18 cellular contexts compared by ENCODE assay signal in genomic region chr11:30567148-30567547, GRCh38. TPM values are rescaled to one million over a fixed set of nuclear protein-coding genes. Genes with fewer than 3 reads are reported as not detected.
DNase-seq lines count a peak whose midpoint lies in the region; ATAC-seq and TF ChIP-seq lines count a peak whose summit lies in the region.
"Had no signal": no experiment of that assay in that cellular context is flagged by ENCODE, and none has a peak within 500 bp of the region (broad histone marks: within the 10 kb centered on the region; RNA-seq: fewer than 3 reads in every experiment).

No MANE protein-coding gene starts in this region.

- H3K36me3 ChIP-seq in HEK293 (ENCODE audit: control insufficient read depth in 2 of 2, insufficient read depth in 1 of 2, low read length in 2 of 2): no peaks in the 10 kb centered on the region
- H3K36me3 ChIP-seq in transverse colon: no peaks in the 10 kb centered on the region

- no peaks in the 10 kb centered on the region for H3K9me3 ChIP-seq in HEK293 (ENCODE audit: control insufficient read depth, insufficient read depth, low read depth, low read length)
- no peaks in the 10 kb centered on the region for H3K9me3 ChIP-seq in transverse colon

- no peaks in the 10 kb centered on the region for H3K27me3 ChIP-seq in transverse colon

- no peak for TF ChIP-seq POLR2A in transverse colon (IDR thresholded peaks at IDR 0.05)

- peak overlapping the region; percentile 32 for H3K27ac Mint-ChIP-seq in nephron progenitor cell
- H3K27ac Mint-ChIP-seq: HFFc6 had no signal

- ATAC-seq in GM19467 (IDR thresholded peaks at IDR 0.05; ENCODE audit: unreplicated experiment): no peak

- in situ Hi-C loops in transverse colon (cut with MboI; ENCODE audit: low pct_ligation_motif_present in 1 of 4, low pct_unique_long_range_greater_than_20kb in 1 of 4, low sequenced_read_pairs in 3 of 4): no loop called here

- no peak overlapping the region for H3K4me3 ChIP-seq in HEK293 (ENCODE audit: low read depth, low read length)
- H3K4me3 ChIP-seq in coronary artery: no peak overlapping the region
- no peak overlapping the region for H3K4me3 ChIP-seq in transverse colon

- TF ChIP-seq CTCF in HEK293 (tag by site-specific recombination; IDR thresholded peaks at IDR 0.05) (no peak), coronary artery (IDR thresholded peaks at IDR 0.05) (no peak), nephron progenitor cell (IDR thresholded peaks at IDR 0.05) (no peak), transverse colon (IDR thresholded peaks at IDR 0.05) (no peak)

- peak overlapping the region; percentile 32; the same call in 1 of the 2 replicates for H3K27ac ChIP-seq in HEK293 (ENCODE audit: extremely low read depth, low read depth, low read length)
- H3K27ac ChIP-seq in coronary artery: peak overlapping the region; percentile 17 to 37
- no peak overlapping the region for H3K27ac ChIP-seq in transverse colon

- TF ChIP-seq EP300 in transverse colon (IDR thresholded peaks at IDR 0.05; ENCODE audit: low read depth): no peak

- peak; percentile 57 for DNase-seq in NCI-H69 (lab: John Stamatoyannopoulos, UW)
- DNase-seq in coronary artery (ENCODE audit: low spot score): no peak
- DNase-seq in nephron progenitor cell: no peak
- no peak for DNase-seq in activated CD4-positive, CD25-positive, alpha-beta regulatory T cell (lab: John Stamatoyannopoulos, UW)
- DNase-seq in transverse colon: no peak
- DNase-seq: COR-L47, GF-D8, GOT3, HFFc6, IMR-90, Kasumi-1, NCI-H1105, NCI-H1694, NCI-H2107, NCI-H774, Right ventricle myocardium superior had no signal

- H3K4me1 ChIP-seq in HEK293 (ENCODE audit: control insufficient read depth, insufficient read depth, low read length): peaks cover 14% of the 10 kb centered on the region
- H3K4me1 ChIP-seq in transverse colon: no peaks in the 10 kb centered on the region

- H3K36me3 Mint-ChIP-seq in nephron progenitor cell (ENCODE audit: low read depth): peaks cover 13% of the 10 kb centered on the region

- peaks cover 12% of the 10 kb centered on the region for H3K9me3 Mint-ChIP-seq in nephron progenitor cell

- peaks cover 18% of the 10 kb centered on the region for H3K27me3 Mint-ChIP-seq in nephron progenitor cell (ENCODE audit: low read depth, poor library complexity)

- peak overlapping the region; percentile 24 for H3K4me3 Mint-ChIP-seq in nephron progenitor cell
- H3K4me3 Mint-ChIP-seq: HFFc6 had no signal

- CTCF ChIA-PET in HEK293 (lab: Yijun Ruan, JAX): interaction anchor here (0.8 to 0.9 kb wide), 3 partner anchors 9 to 347 kb away, joined by 3 to 5 read pairs (median 4); no protein-coding TSS in a partner anchor

- peaks cover 64% of the 10 kb centered on the region for H3K4me1 Mint-ChIP-seq in nephron progenitor cell

- 45 to 50% methylated on average over 3 to 4 of the region's 4 CpGs for WGBS in transverse colon (ENCODE audit: low coverage in 1 of 2), 2 donors

- intact Hi-C loops in transverse colon (cut with DNase I; ENCODE audit: low total_unique reads): no loop called here

- POLR2A ChIA-PET in HEK293 (lab: Yijun Ruan, JAX): no interaction called here

TF ChIP-seq in HEK293, 187 proteins besides CTCF, POLR2A, EP300 and RAD21 (continues in another document):
- no peak for TF ChIP-seq ZNF423 (tag by site-specific recombination; IDR thresholded peaks at IDR 0.05)
- 0 out of 2 replicates have a peak, but pooled peaks have one; percentile 19 for TF ChIP-seq ZXDB (tag by site-specific recombination; IDR thresholded peaks at IDR 0.05)
- no peak for TF ChIP-seq ZNF175 (tag by site-specific recombination; IDR thresholded peaks at IDR 0.05)
- no peak for TF ChIP-seq ZSCAN5A (tag by site-specific recombination; IDR thresholded peaks at IDR 0.05)
- no peak for TF ChIP-seq BCL6B (tag by site-specific recombination; IDR thresholded peaks at IDR 0.05)
- TF ChIP-seq PRDM6 (tag by site-specific recombination; IDR thresholded peaks at IDR 0.05): peak; percentile 87
- 0 out of 2 replicates have a peak, but pooled peaks have one; percentile 22 for TF ChIP-seq WT1 (tag by site-specific recombination; IDR thresholded peaks at IDR 0.05)
- peak; percentile 80 for TF ChIP-seq ZBTB44 (tag by site-specific recombination; IDR thresholded peaks at IDR 0.05)
- TF ChIP-seq TRIM28 (IDR thresholded peaks at IDR 0.05; ENCODE audit: borderline replicate concordance, low read length): 0 out of 2 replicates have a peak, but pooled peaks have one; percentile 27
- peak; percentile 64; the same call in 1 of the 2 replicates for TF ChIP-seq GLIS1 (tag by site-specific recombination; IDR thresholded peaks at IDR 0.05)
- TF ChIP-seq ZNF768 (tag by site-specific recombination; IDR thresholded peaks at IDR 0.05): no peak
- no peak for TF ChIP-seq ZNF624 (tag by site-specific recombination; IDR thresholded peaks at IDR 0.05)
- TF ChIP-seq ZNF114 (tag by site-specific recombination; IDR thresholded peaks at IDR 0.05): no peak
- TF ChIP-seq HIC1 (tag by site-specific recombination; IDR thresholded peaks at IDR 0.05): peak; percentile 41; the same call in 1 of the 2 replicates
- TF ChIP-seq ZNF302 (tag by site-specific recombination; IDR thresholded peaks at IDR 0.05; ENCODE audit: low read depth): no peak

RNA-seq across cellular contexts. Expression of gene MPPED2, which starts 19.0 kb away (rescaled TPM):
- 1 to 10 TPM in 2 of 4 donors, not detected in 2; 1.4 to 1.6 TPM for total RNA-seq in transverse colon
- total RNA-seq: HFFc6, IMR-90 had no signal

Comparison
In these comparisons a context has a peak if more than half of its experiments do, and no peak if none do; other contexts are left out.
1. H3K27ac ChIP-seq: peak in HEK293 (single experiment) and coronary artery (2 of 2); none in transverse colon (0 of 4).